Comparison of ENCODE assay signal across 1 cellular context in genomic region chr6:7974932-7975763, GRCh38.
TF ChIP-seq lines count a peak whose summit lies in the region.

No MANE protein-coding gene starts in this region.

TF ChIP-seq in K562, 482 proteins besides CTCF, POLR2A, EP300 and RAD21 (continued from another document and continues in another):
- TF ChIP-seq ZNF407 (IDR thresholded peaks at IDR 0.05; ENCODE audit: low read depth): no peak
- TF ChIP-seq RBM34 (IDR thresholded peaks at IDR 0.05; ENCODE audit: borderline replicate concordance, insufficient read depth, low read length): no peak
- no peak for TF ChIP-seq ZNF324 (CRISPR knock-in tag; IDR thresholded peaks at IDR 0.05)
- peak; percentile 81; the same call in 1 of the 2 replicates for TF ChIP-seq TFAP4 (CRISPR knock-in tag; IDR thresholded peaks at IDR 0.05; ENCODE audit: borderline replicate concordance)
- TF ChIP-seq SUPT5H (IDR thresholded peaks at IDR 0.05): no peak
- TF ChIP-seq ETS2 (tag; IDR thresholded peaks at IDR 0.05; ENCODE audit: borderline replicate concordance, poor library complexity, severe bottlenecking): no peak
- TF ChIP-seq RBM22 (IDR thresholded peaks at IDR 0.05; ENCODE audit: low read depth, low read length, poor library complexity, severe bottlenecking): no peak
- TF ChIP-seq ZBTB17 (CRISPR knock-in tag; IDR thresholded peaks at IDR 0.05): peak; percentile 22; the same call in 1 of the 2 replicates
- TF ChIP-seq E2F6 (IDR thresholded peaks at IDR 0.05; ENCODE audit: borderline replicate concordance in 1 of 2, extremely low read depth in 1 of 2, insufficient read depth in 1 of 2, insufficient read length in 1 of 2, low read depth in 1 of 2, low read length in 1 of 2, poor library complexity in 1 of 2, severe bottlenecking in 1 of 2): peak in 1 of 2 experiments; percentile 53
- TF ChIP-seq MXI1 (IDR thresholded peaks at IDR 0.05; ENCODE audit: low read depth, low read length): no peak
- no peak for TF ChIP-seq ZKSCAN3 (CRISPR knock-in tag; IDR thresholded peaks at IDR 0.05)
- no peak for TF ChIP-seq HBP1 (CRISPR knock-in tag; IDR thresholded peaks at IDR 0.05)
- TF ChIP-seq ZSCAN29 (IDR thresholded peaks at IDR 0.05): no peak
- no peak for TF ChIP-seq ZNF146 (CRISPR knock-in tag; IDR thresholded peaks at IDR 0.05; ENCODE audit: unreplicated experiment)
- no peak for TF ChIP-seq ZNF780A (CRISPR knock-in tag; IDR thresholded peaks at IDR 0.05)
- TF ChIP-seq BDP1 (IDR thresholded peaks at IDR 0.05; ENCODE audit: insufficient read depth, insufficient read length): no peak
- TF ChIP-seq MTA1 (IDR thresholded peaks at IDR 0.05; ENCODE audit: borderline replicate concordance): peak; percentile 89
- no peak for TF ChIP-seq KLF1 (tag; IDR thresholded peaks at IDR 0.05)
- TF ChIP-seq ZNF449 (CRISPR knock-in tag; IDR thresholded peaks at IDR 0.05): no peak
- no peak for TF ChIP-seq ZNF395 (CRISPR knock-in tag; IDR thresholded peaks at IDR 0.05)
- TF ChIP-seq CBFA2T3 (IDR thresholded peaks at IDR 0.05): peak; percentile 95
- TF ChIP-seq POLR3A (IDR thresholded peaks at IDR 0.05; ENCODE audit: borderline replicate concordance, extremely low read depth, insufficient read depth, insufficient read length): no peak
- TF ChIP-seq MCM5 (IDR thresholded peaks at IDR 0.05; ENCODE audit: low read depth): no peak
- no peak; the same call in 1 of the 2 replicates for TF ChIP-seq AFF4 (CRISPR knock-in tag; IDR thresholded peaks at IDR 0.05)
- no peak for TF ChIP-seq ZNF589 (CRISPR knock-in tag; IDR thresholded peaks at IDR 0.05; ENCODE audit: low read depth)
- no peak; the same call in 1 of the 2 replicates for TF ChIP-seq HEY1 (CRISPR knock-in tag; IDR thresholded peaks at IDR 0.05; ENCODE audit: borderline replicate concordance)
- TF ChIP-seq NFE2 (IDR thresholded peaks at IDR 0.05; ENCODE audit: low read depth): peak; percentile 61; the same call in 1 of the 2 replicates
- peak; percentile 76 for TF ChIP-seq CREM (IDR thresholded peaks at IDR 0.05; ENCODE audit: low read depth)
- TF ChIP-seq SIN3A (IDR thresholded peaks at IDR 0.05; ENCODE audit: borderline replicate concordance in 2 of 2, control insufficient read depth in 1 of 2, low read depth in 2 of 2, low read length in 2 of 2): no peak
- TF ChIP-seq TEAD4 (IDR thresholded peaks at IDR 0.05; ENCODE audit: low read length): peak; percentile 89
- no peak for TF ChIP-seq TEAD4 (CRISPR knock-in tag; IDR thresholded peaks at IDR 0.05; ENCODE audit: borderline replicate concordance)
- TF ChIP-seq ZNF717 (CRISPR knock-in tag; IDR thresholded peaks at IDR 0.05): no peak
- TF ChIP-seq SMAD1 (IDR thresholded peaks at IDR 0.05; ENCODE audit: low read depth, low read length, partially characterized antibody): no peak
- TF ChIP-seq ZNF584 (CRISPR knock-in tag; IDR thresholded peaks at IDR 0.05; ENCODE audit: low read depth): peak; percentile 63; the same call in 1 of the 2 replicates
- TF ChIP-seq MAFK (IDR thresholded peaks at IDR 0.05; ENCODE audit: low read length): peak; percentile 47; the same call in 1 of the 2 replicates
- TF ChIP-seq CAMTA2 (CRISPR knock-in tag; conservative IDR thresholded peaks at IDR 0.05): no peak
- TF ChIP-seq ZNF766 (CRISPR knock-in tag; conservative IDR thresholded peaks at IDR 0.05): peak; percentile 89
- TF ChIP-seq FOS (IDR thresholded peaks at IDR 0.05; ENCODE audit: extremely low read depth, insufficient read length): peak; percentile 74
- TF ChIP-seq MXD1 (CRISPR knock-in tag; IDR thresholded peaks at IDR 0.05; ENCODE audit: borderline replicate concordance, poor library complexity, severe bottlenecking): no peak
